ENCODE assay signal across 1 cellular context in the genomic region with DNA sequence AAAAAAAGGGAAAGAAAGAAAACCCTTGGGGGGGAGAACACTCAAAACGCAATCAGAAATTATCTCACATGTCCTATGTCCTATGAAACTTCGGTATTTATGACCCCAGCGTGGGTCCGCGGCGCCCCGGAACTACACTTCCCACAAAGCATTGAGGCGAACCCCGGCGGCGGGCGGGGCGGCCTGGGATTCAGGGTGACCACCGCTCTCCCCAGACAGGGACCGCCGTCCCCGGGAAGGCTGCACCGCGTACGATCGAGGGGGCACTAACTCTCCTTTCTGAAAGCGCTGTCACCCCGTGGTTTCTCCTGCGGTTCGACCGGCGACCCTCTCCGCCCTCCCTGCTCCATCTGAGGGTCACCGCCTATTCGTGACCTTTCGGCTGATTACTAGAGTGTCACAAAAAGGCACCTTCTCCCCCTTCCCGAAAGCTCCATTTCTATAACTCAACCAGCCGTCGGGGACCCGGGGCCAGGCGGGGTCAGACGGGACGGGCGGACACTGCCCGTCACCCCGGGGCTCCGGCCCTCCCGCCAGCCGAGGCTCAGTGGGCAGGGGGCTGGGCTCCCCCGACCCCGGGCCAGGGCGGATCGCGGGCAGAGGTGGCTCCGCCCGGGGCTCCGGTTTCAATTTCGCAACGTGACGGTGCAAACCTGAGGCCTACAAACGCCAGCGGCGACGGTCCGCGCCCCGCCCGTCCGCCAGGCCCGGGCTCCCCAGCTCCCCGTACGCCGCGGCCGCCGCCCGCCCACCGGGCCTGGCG.
TF ChIP-seq lines count a peak whose summit lies in the region.

No MANE protein-coding gene starts in this region.

TF ChIP-seq in K562, 482 proteins besides CTCF, POLR2A, EP300 and RAD21 (continued from another document and continues in another):
- TF ChIP-seq, protein P1, sequence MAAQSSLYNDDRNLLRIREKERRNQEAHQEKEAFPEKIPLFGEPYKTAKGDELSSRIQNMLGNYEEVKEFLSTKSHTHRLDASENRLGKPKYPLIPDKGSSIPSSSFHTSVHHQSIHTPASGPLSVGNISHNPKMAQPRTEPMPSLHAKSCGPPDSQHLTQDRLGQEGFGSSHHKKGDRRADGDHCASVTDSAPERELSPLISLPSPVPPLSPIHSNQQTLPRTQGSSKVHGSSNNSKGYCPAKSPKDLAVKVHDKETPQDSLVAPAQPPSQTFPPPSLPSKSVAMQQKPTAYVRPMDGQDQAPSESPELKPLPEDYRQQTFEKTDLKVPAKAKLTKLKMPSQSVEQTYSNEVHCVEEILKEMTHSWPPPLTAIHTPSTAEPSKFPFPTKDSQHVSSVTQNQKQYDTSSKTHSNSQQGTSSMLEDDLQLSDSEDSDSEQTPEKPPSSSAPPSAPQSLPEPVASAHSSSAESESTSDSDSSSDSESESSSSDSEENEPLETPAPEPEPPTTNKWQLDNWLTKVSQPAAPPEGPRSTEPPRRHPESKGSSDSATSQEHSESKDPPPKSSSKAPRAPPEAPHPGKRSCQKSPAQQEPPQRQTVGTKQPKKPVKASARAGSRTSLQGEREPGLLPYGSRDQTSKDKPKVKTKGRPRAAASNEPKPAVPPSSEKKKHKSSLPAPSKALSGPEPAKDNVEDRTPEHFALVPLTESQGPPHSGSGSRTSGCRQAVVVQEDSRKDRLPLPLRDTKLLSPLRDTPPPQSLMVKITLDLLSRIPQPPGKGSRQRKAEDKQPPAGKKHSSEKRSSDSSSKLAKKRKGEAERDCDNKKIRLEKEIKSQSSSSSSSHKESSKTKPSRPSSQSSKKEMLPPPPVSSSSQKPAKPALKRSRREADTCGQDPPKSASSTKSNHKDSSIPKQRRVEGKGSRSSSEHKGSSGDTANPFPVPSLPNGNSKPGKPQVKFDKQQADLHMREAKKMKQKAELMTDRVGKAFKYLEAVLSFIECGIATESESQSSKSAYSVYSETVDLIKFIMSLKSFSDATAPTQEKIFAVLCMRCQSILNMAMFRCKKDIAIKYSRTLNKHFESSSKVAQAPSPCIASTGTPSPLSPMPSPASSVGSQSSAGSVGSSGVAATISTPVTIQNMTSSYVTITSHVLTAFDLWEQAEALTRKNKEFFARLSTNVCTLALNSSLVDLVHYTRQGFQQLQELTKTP (IDR thresholded peaks at IDR 0.05; ENCODE audit: low read depth in 1 of 2, partially characterized antibody in 2 of 2): peak in 1 of 2 experiments; percentile 68
- TF ChIP-seq ZNF3 (CRISPR knock-in tag; IDR thresholded peaks at IDR 0.05) (no peak), MCM2 (IDR thresholded peaks at IDR 0.05; ENCODE audit: low read depth) (no peak), SNIP1 (IDR thresholded peaks at IDR 0.05; ENCODE audit: low read depth) (no peak), GTF2F1 (IDR thresholded peaks at IDR 0.05; ENCODE audit: low read depth, low read length) (no peak), ZNF134 (CRISPR knock-in tag; conservative IDR thresholded peaks at IDR 0.05) (no peak), NFRKB (IDR thresholded peaks at IDR 0.05; ENCODE audit: low read depth) (peak; percentile 33; the same call in 1 of the 2 replicates), RREB1 (CRISPR knock-in tag; IDR thresholded peaks at IDR 0.05) (no peak), MYC (IDR thresholded peaks at IDR 0.05; ENCODE audit: low read depth, low read length) (peak; percentile 10; the same call in 1 of the 2 replicates), MYC (CRISPR knock-in tag; IDR thresholded peaks at IDR 0.05; ENCODE audit: borderline replicate concordance, low read depth) (no peak), CBX3 (IDR thresholded peaks at IDR 0.05; ENCODE audit: borderline replicate concordance in 1 of 2, low read length in 2 of 2) (no peak), ZNF561 (CRISPR knock-in tag; conservative IDR thresholded peaks at IDR 0.05) (no peak), CEBPB (tag; IDR thresholded peaks at IDR 0.05) (peak; percentile 84), ARHGAP35 (IDR thresholded peaks at IDR 0.05; ENCODE audit: partially characterized antibody) (no peak), FOSL1 (tag; conservative IDR thresholded peaks at IDR 0.05) (no peak), LCOR (CRISPR knock-in tag; IDR thresholded peaks at IDR 0.05) (peak; percentile 52; the same call in 1 of the 2 replicates), FOS (IDR thresholded peaks at IDR 0.05; ENCODE audit: extremely low read depth, insufficient read length) (no peak), TFE3 (CRISPR knock-in tag; IDR thresholded peaks at IDR 0.05) (no peak), NR1H2 (CRISPR knock-in tag; IDR thresholded peaks at IDR 0.05) (no peak), ZNF347 (CRISPR knock-in tag; IDR thresholded peaks at IDR 0.05; ENCODE audit: low read depth) (no peak), JUND (IDR thresholded peaks at IDR 0.05; ENCODE audit: borderline replicate concordance, low read depth, low read length) (0 out of 2 replicates have a peak, but pooled peaks have one; percentile 9), JUND (tag; IDR thresholded peaks at IDR 0.05; ENCODE audit: borderline replicate concordance, low read depth, low read length) (no peak; the same call in 2 of the 3 replicates), HCFC1 (IDR thresholded peaks at IDR 0.05; ENCODE audit: low read depth, low read length) (peak; percentile 87), ZNF165 (CRISPR knock-in tag; IDR thresholded peaks at IDR 0.05; ENCODE audit: borderline replicate concordance) (no peak), ETS1 (conservative IDR thresholded peaks at IDR 0.05; ENCODE audit: control insufficient read depth, low read depth, low read length) (peak; percentile 30; the same call in 1 of the 2 replicates), ZNF707 (CRISPR knock-in tag; conservative IDR thresholded peaks at IDR 0.05) (no peak), SIX5 (IDR thresholded peaks at IDR 0.05; ENCODE audit: borderline replicate concordance in 1 of 2, insufficient read depth in 1 of 2, low read depth in 1 of 2, low read length in 2 of 2) (peak; percentile 36 to 46; a peak in 2 of 4 replicates), BRD9 (IDR thresholded peaks at IDR 0.05; ENCODE audit: low read depth, partially characterized antibody) (no peak), KLF6 (CRISPR knock-in tag; IDR thresholded peaks at IDR 0.05; ENCODE audit: borderline replicate concordance) (no peak), RBM15 (IDR thresholded peaks at IDR 0.05; ENCODE audit: insufficient read depth, low read length) (no peak), MCM3 (IDR thresholded peaks at IDR 0.05) (no peak), HES1 (IDR thresholded peaks at IDR 0.05; ENCODE audit: low read depth) (no peak), TRIM28 (IDR thresholded peaks at IDR 0.05) (0 out of 2 replicates have a peak, but pooled peaks have one; percentile 15), TBL1XR1 (IDR thresholded peaks at IDR 0.05; ENCODE audit: low read length in 2 of 2) (no peak), ZBED1 (IDR thresholded peaks at IDR 0.05) (no peak)
- TF ChIP-seq, protein P2, sequence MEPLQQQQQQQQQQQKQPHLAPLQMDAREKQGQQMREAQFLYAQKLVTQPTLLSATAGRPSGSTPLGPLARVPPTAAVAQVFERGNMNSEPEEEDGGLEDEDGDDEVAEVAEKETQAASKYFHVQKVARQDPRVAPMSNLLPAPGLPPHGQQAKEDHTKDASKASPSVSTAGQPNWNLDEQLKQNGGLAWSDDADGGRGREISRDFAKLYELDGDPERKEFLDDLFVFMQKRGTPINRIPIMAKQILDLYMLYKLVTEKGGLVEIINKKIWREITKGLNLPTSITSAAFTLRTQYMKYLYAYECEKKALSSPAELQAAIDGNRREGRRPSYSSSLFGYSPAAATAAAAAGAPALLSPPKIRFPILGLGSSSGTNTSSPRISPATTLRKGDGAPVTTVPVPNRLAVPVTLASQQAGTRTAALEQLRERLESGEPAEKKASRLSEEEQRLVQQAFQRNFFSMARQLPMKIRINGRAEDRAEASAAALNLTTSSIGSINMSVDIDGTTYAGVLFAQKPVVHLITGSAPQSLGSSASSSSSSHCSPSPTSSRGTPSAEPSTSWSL (CRISPR knock-in tag; IDR thresholded peaks at IDR 0.05; ENCODE audit: borderline replicate concordance): no peak
- TF ChIP-seq, protein P3, sequence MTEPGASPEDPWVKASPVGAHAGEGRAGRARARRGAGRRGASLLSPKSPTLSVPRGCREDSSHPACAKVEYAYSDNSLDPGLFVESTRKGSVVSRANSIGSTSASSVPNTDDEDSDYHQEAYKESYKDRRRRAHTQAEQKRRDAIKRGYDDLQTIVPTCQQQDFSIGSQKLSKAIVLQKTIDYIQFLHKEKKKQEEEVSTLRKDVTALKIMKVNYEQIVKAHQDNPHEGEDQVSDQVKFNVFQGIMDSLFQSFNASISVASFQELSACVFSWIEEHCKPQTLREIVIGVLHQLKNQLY (CRISPR knock-in tag; conservative IDR thresholded peaks at IDR 0.05): no peak
- TF ChIP-seq, protein P4, sequence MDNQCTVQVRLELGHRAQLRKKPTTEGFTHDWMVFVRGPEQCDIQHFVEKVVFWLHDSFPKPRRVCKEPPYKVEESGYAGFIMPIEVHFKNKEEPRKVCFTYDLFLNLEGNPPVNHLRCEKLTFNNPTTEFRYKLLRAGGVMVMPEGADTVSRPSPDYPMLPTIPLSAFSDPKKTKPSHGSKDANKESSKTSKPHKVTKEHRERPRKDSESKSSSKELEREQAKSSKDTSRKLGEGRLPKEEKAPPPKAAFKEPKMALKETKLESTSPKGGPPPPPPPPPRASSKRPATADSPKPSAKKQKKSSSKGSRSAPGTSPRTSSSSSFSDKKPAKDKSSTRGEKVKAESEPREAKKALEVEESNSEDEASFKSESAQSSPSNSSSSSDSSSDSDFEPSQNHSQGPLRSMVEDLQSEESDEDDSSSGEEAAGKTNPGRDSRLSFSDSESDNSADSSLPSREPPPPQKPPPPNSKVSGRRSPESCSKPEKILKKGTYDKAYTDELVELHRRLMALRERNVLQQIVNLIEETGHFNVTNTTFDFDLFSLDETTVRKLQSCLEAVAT (IDR thresholded peaks at IDR 0.05): peak in 1 of 2 experiments; percentile 64; a peak in 1 of 4 replicates
- TF ChIP-seq, protein P5, sequence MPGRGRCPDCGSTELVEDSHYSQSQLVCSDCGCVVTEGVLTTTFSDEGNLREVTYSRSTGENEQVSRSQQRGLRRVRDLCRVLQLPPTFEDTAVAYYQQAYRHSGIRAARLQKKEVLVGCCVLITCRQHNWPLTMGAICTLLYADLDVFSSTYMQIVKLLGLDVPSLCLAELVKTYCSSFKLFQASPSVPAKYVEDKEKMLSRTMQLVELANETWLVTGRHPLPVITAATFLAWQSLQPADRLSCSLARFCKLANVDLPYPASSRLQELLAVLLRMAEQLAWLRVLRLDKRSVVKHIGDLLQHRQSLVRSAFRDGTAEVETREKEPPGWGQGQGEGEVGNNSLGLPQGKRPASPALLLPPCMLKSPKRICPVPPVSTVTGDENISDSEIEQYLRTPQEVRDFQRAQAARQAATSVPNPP (IDR thresholded peaks at IDR 0.05; ENCODE audit: borderline replicate concordance, insufficient read depth, insufficient read length): no peak
